In the genomic region with DNA sequence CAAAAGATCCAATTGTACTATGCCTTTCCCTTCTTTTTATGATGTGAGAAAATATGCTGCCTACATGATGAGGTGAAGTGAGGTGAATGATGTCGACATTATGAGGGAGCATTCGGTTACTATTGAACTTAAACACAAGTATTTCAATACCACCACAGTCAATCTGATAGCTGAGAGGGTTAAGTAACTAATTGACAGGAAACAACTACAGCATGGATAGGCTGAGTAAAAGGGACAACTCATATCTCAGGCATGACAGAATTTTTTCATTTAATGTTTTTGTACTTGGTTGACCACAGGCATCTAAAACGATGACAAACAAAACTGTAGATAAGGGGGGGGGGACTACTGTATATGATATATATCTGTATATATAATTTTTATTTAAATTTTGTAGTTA, we compare ENCODE assay signal across 33 cellular contexts.
DNase-seq lines count a peak whose midpoint lies in the region; ATAC-seq, FAIRE-seq and TF ChIP-seq lines count a peak whose summit lies in the region.
"Had no signal": no experiment of that assay in that cellular context is flagged by ENCODE, and none has a peak within 500 bp of the region (broad histone marks: within the 10 kb centered on the region; RNA-seq: fewer than 3 reads in every experiment).

No MANE protein-coding gene starts in this region.

- in situ Hi-C loops in ACHN (cut with HindIII; ENCODE audit: low pct_ligation_motif_present, low pct_unique_long_range_greater_than_20kb, low sequenced_read_pairs) (no loop called here), GM12878 (cut with MboI) (no loop called here)

- RAD21 ChIA-PET in GM12878 (lab: Charles Lee; ENCODE audit: unreplicated experiment), result interaction anchor here (0.8 kb wide), 1 partner anchor 154 kb away, joined by 3 read pairs; no protein-coding TSS in a partner anchor

- DNase-seq in ACHN (peak; percentile 69), HT1080 (ENCODE audit: low read depth) (peak; percentile 57), GM12878 (ENCODE audit: low read depth, low spot score) (no peak), kidney tubule cell (ENCODE audit: low spot score) (peak; percentile 80), SW 1271 (lab: John Stamatoyannopoulos, UW) (no peak), inferior parietal cortex (ENCODE audit: extremely low spot score) (no peak)
- no peak for DNase-seq in activated CD8-positive, alpha-beta T cell treated with anti-CD3 and anti-CD28 coated beads, Interleukin-2, amount 10 ng/mL, durations not matched to agents 7 days and 5 days
- DNase-seq: activated CD4-positive, alpha-beta T cell treated with anti-CD3 and anti-CD28 coated beads for 48 hours; activated effector memory CD4-positive, alpha-beta T cell treated with anti-CD3 and anti-CD28 coated beads, Interleukin-2, amount 50 U/mL, for 16 hours; activated naive CD8-positive, alpha-beta T cell treated with anti-CD3 and anti-CD28 coated beads for 36 hours; activated T-cell treated with anti-CD3 and anti-CD28 coated beads, Interleukin-2, amount 50 U/mL, for 1 hour; CD4-positive, alpha-beta memory T cell; gastrocnemius medialis; H9; IMR-90; left ventricle myocardium inferior; MV-4-11; NCI-H1436 treated with DMSO at 0.1 percent for 48 hours; NCI-H2107; NCI-H345; NCI-H748 treated with DMSO at 0.1 percent for 48 hours; SJCRH30; stimulated activated naive CD4-positive, alpha-beta T cell had no signal

- TF ChIP-seq CTCF in GM12878 (IDR thresholded peaks at IDR 0.05 in 2 of 3, conservative IDR thresholded peaks at IDR 0.05 in 1 of 3; ENCODE audit: control insufficient read depth in 2 of 3, extremely low read depth in 1 of 3, insufficient read depth in 1 of 3, low read depth in 3 of 3, low read length in 3 of 3), result no peak

- SMC1A ChIA-PET in GM12878 (lab: Charles Lee; ENCODE audit: uncharacterized antibody, unreplicated experiment), result interaction anchor here (1.4 kb wide), 1 partner anchor 153 kb away, joined by 5 read pairs; no protein-coding TSS in a partner anchor

- FAIRE-seq in GM12878 (lab: Jason Lieb, UNC), result no peak
- FAIRE-seq: A549 had no signal

- CTCF ChIA-PET in GM12878 (lab: Yijun Ruan, JAX), result interaction anchor here (4.1 kb wide), 1 partner anchor 8 kb away, joined by 23 read pairs; no protein-coding TSS in a partner anchor
- CTCF ChIA-PET in activated CD8-positive, alpha-beta T cell treated with anti-CD3 and anti-CD28 coated beads, Interleukin-2, amount 10 ng/mL, durations not matched to agents 7 days and 5 days (lab: Charles Lee), result no interaction called here

- H2AFZ ChIP-seq in GM12878 (ENCODE audit: control insufficient read depth, low read depth, low read length), result no peak overlapping the region
- H2AFZ ChIP-seq: hepatocyte, parathyroid adenoma had no signal

- no peak overlapping the region for H3K4me3 ChIP-seq in GM12878
- H3K4me3 ChIP-seq: A549, ascending aorta, esophagus muscularis mucosa, gastrocnemius medialis, hepatocyte, left ventricle myocardium inferior, neural progenitor cell, SJCRH30, smooth muscle cell had no signal

- H3K9me3 Mint-ChIP-seq in activated CD8-positive, alpha-beta T cell treated with anti-CD3 and anti-CD28 coated beads, Interleukin-2, amount 10 ng/mL, durations not matched to agents 7 days and 5 days (ENCODE audit: insufficient read depth), result no peaks in the 10 kb centered on the region
- H3K9me3 Mint-ChIP-seq: activated naive CD8-positive, alpha-beta T cell treated with anti-CD3 and anti-CD28 coated beads for 36 hours; neural progenitor cell had no signal

- no peaks in the 10 kb centered on the region for H3K36me3 Mint-ChIP-seq in activated CD8-positive, alpha-beta T cell treated with anti-CD3 and anti-CD28 coated beads, Interleukin-2, amount 10 ng/mL, durations not matched to agents 7 days and 5 days (ENCODE audit: low read depth)
- H3K36me3 Mint-ChIP-seq: activated naive CD8-positive, alpha-beta T cell treated with anti-CD3 and anti-CD28 coated beads for 36 hours; CD4-positive, alpha-beta memory T cell; neural progenitor cell had no signal

- no peak overlapping the region for H3K9ac ChIP-seq in GM12878 (ENCODE audit: control insufficient read depth, insufficient read depth, low read length)
- H3K9ac ChIP-seq: neural progenitor cell, parathyroid adenoma had no signal

- H3K27me3 ChIP-seq in GM12878 (replicated peaks in 1 of 2; ENCODE audit: control insufficient read depth in 2 of 2, insufficient read depth in 2 of 2, low read length in 1 of 2), result no peaks in the 10 kb centered on the region
- H3K27me3 ChIP-seq: ascending aorta, esophagus muscularis mucosa, gastrocnemius medialis, hepatocyte, neural progenitor cell, SJCRH30 had no signal

- H3K9me3 ChIP-seq in GM12878 (replicated peaks; ENCODE audit: control insufficient read depth, insufficient read depth, low read length), result peaks cover 4% of the 10 kb centered on the region; the same call in 1 of the 3 replicates
- H3K9me3 ChIP-seq: A549, ascending aorta, esophagus muscularis mucosa, gastrocnemius medialis, SJCRH30 had no signal

- no TSS peak for BruUV-seq in GM12878 (replicated peaks; lab: Mats Ljungman, UMichigan)

- H3K36me3 ChIP-seq in GM12878 (ENCODE audit: control insufficient read depth in 2 of 2, insufficient read depth in 2 of 2, low read length in 1 of 2), result no peaks in the 10 kb centered on the region
- H3K36me3 ChIP-seq: ascending aorta, esophagus muscularis mucosa, gastrocnemius medialis, left ventricle myocardium inferior, neural progenitor cell, SJCRH30 had no signal

- TF ChIP-seq EP300 in GM12878 (IDR thresholded peaks at IDR 0.05; ENCODE audit: borderline replicate concordance in 1 of 2, control insufficient read depth in 1 of 2, low read depth in 2 of 2, low read length in 2 of 2), result no peak

- no peaks in the 10 kb centered on the region; the same call in 1 of the 2 replicates for H3K4me1 ChIP-seq in GM12878 (ENCODE audit: control insufficient read depth, insufficient read depth, low read length)
- H3K4me1 ChIP-seq: A549, ascending aorta, esophagus muscularis mucosa, gastrocnemius medialis, left ventricle myocardium inferior, neural progenitor cell, parathyroid adenoma, SJCRH30 had no signal

- H3K79me2 ChIP-seq in GM12878 (ENCODE audit: control insufficient read depth, insufficient read depth, low read length), result no peaks in the 10 kb centered on the region
- H3K79me2 ChIP-seq: hepatocyte, parathyroid adenoma had no signal

- POLR2A ChIA-PET in GM12878 (lab: Charles Lee), result no interaction called here
- POLR2A ChIA-PET in activated CD8-positive, alpha-beta T cell treated with anti-CD3 and anti-CD28 coated beads, Interleukin-2, amount 10 ng/mL, durations not matched to agents 7 days and 5 days (lab: Charles Lee), result no interaction called here

- intact Hi-C loops in GM12878 (cut with micrococcal nuclease; ENCODE audit: unreplicated experiment), result no loop called here

- no peak for TF ChIP-seq RAD21 in GM12878 (IDR thresholded peaks at IDR 0.05; ENCODE audit: insufficient read depth, low read depth, low read length)

- no peak for TF ChIP-seq POLR2A in GM12878 (IDR thresholded peaks at IDR 0.05; ENCODE audit: low read depth, low read length)

- ATAC-seq in GM12878, result peak; percentile 63
- no peak for ATAC-seq in HG03565 (IDR thresholded peaks at IDR 0.05; ENCODE audit: unreplicated experiment)
- no peak for ATAC-seq in activated CD8-positive, alpha-beta T cell treated with anti-CD3 and anti-CD28 coated beads, Interleukin-2, amount 10 ng/mL, durations not matched to agents 7 days and 5 days
- ATAC-seq: A549, gastrocnemius medialis, Panc1 had no signal

- 77% methylated on average over 3 of the region's 3 CpGs for WGBS in GM12878 (ENCODE audit: insufficient coverage, insufficient replicate concordance, low lambda C conversion rate, missing lambda C conversion rate)

- H3K4me3 Mint-ChIP-seq in activated CD8-positive, alpha-beta T cell treated with anti-CD3 and anti-CD28 coated beads, Interleukin-2, amount 10 ng/mL, durations not matched to agents 7 days and 5 days, result no peak overlapping the region
- H3K4me3 Mint-ChIP-seq: activated naive CD8-positive, alpha-beta T cell treated with anti-CD3 and anti-CD28 coated beads for 36 hours; B cell; CD4-positive, alpha-beta memory T cell; H9; neural progenitor cell had no signal

- H3K27ac ChIP-seq in GM12878 (ENCODE audit: control insufficient read depth, insufficient read depth), result no peak overlapping the region
- H3K27ac ChIP-seq: A549, ascending aorta, esophagus muscularis mucosa, gastrocnemius medialis, hepatocyte, left ventricle myocardium inferior, neural progenitor cell, parathyroid adenoma, SJCRH30 had no signal

- H3K27me3 Mint-ChIP-seq in activated CD8-positive, alpha-beta T cell treated with anti-CD3 and anti-CD28 coated beads, Interleukin-2, amount 10 ng/mL, durations not matched to agents 7 days and 5 days (ENCODE audit: low read depth), result no peaks in the 10 kb centered on the region
- H3K27me3 Mint-ChIP-seq: B cell had no signal

- H4K20me1 ChIP-seq in GM12878 (ENCODE audit: control insufficient read depth, insufficient read depth), result no peaks in the 10 kb centered on the region

- no peaks in the 10 kb centered on the region for H3K4me1 Mint-ChIP-seq in activated CD8-positive, alpha-beta T cell treated with anti-CD3 and anti-CD28 coated beads, Interleukin-2, amount 10 ng/mL, durations not matched to agents 7 days and 5 days (ENCODE audit: low read depth)
- H3K4me1 Mint-ChIP-seq: activated naive CD8-positive, alpha-beta T cell treated with anti-CD3 and anti-CD28 coated beads for 36 hours; B cell; CD4-positive, alpha-beta memory T cell; neural progenitor cell had no signal

- H3K27ac Mint-ChIP-seq in activated CD8-positive, alpha-beta T cell treated with anti-CD3 and anti-CD28 coated beads, Interleukin-2, amount 10 ng/mL, durations not matched to agents 7 days and 5 days, result no peak overlapping the region
- H3K27ac Mint-ChIP-seq: activated naive CD8-positive, alpha-beta T cell treated with anti-CD3 and anti-CD28 coated beads for 36 hours; B cell; CD4-positive, alpha-beta memory T cell; neural progenitor cell had no signal

- no peak overlapping the region for H3K4me2 ChIP-seq in GM12878 (ENCODE audit: control insufficient read depth, insufficient read depth)
- H3K4me2 ChIP-seq: A549, hepatocyte, neural progenitor cell had no signal

TF ChIP-seq in GM12878, 131 proteins besides CTCF, POLR2A, EP300 and RAD21 (continues in another document):
- TF ChIP-seq, protein P1, sequence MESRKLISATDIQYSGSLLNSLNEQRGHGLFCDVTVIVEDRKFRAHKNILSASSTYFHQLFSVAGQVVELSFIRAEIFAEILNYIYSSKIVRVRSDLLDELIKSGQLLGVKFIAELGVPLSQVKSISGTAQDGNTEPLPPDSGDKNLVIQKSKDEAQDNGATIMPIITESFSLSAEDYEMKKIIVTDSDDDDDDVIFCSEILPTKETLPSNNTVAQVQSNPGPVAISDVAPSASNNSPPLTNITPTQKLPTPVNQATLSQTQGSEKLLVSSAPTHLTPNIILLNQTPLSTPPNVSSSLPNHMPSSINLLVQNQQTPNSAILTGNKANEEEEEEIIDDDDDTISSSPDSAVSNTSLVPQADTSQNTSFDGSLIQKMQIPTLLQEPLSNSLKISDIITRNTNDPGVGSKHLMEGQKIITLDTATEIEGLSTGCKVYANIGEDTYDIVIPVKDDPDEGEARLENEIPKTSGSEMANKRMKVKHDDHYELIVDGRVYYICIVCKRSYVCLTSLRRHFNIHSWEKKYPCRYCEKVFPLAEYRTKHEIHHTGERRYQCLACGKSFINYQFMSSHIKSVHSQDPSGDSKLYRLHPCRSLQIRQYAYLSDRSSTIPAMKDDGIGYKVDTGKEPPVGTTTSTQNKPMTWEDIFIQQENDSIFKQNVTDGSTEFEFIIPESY (IDR thresholded peaks at IDR 0.05), result no peak
- no peak for TF ChIP-seq NBN (IDR thresholded peaks at IDR 0.05)

Comparison
In these comparisons a context has a peak if more than half of its experiments do, and no peak if none do; other contexts are left out.
1. DNase-seq: peak in ACHN (single experiment), HT1080 (single experiment) and kidney tubule cell (single experiment); none in GM12878 (single experiment), SW 1271 (0 of 2), activated CD8-positive, alpha-beta T cell treated with anti-CD3 and anti-CD28 coated beads, Interleukin-2, amount 10 ng/mL, durations not matched to agents 7 days and 5 days (single experiment) and inferior parietal cortex (single experiment).